Comparison of ENCODE assay signal across 15 cellular contexts in genomic region chr7:141557360-141557759, GRCh38. TPM values are rescaled to one million over a fixed set of nuclear protein-coding genes. Genes with fewer than 3 reads are reported as not detected.
DNase-seq lines count a peak whose midpoint lies in the region; ATAC-seq and TF ChIP-seq lines count a peak whose summit lies in the region.
"Had no signal": no experiment of that assay in that cellular context is flagged by ENCODE, and none has a peak within 500 bp of the region (broad histone marks: within the 10 kb centered on the region; RNA-seq: fewer than 3 reads in every experiment).

No MANE protein-coding gene starts in this region.

- peak overlapping the region; percentile 96 for H3K27ac Mint-ChIP-seq in activated CD8-positive, alpha-beta memory T cell treated with anti-CD3 and anti-CD28 coated beads, Interleukin-2, amount 10 ng/mL, durations not matched to agents 7 days and 5 days
- H3K27ac Mint-ChIP-seq in WTC11 (peak overlapping the region; percentile 17; the same call in 1 of the 2 replicates), osteocyte (ENCODE audit: unreplicated experiment) (peak overlapping the region; percentile 70)

- TF ChIP-seq CTCF in WTC11 (IDR thresholded peaks at IDR 0.05) (no peak), osteocyte (IDR thresholded peaks at IDR 0.05) (no peak), foreskin fibroblast (IDR thresholded peaks at IDR 0.05; ENCODE audit: low read depth, low read length) (no peak)

- peaks cover 9% of the 10 kb centered on the region for H3K9me3 Mint-ChIP-seq in activated CD8-positive, alpha-beta memory T cell treated with anti-CD3 and anti-CD28 coated beads, Interleukin-2, amount 10 ng/mL, durations not matched to agents 7 days and 5 days (ENCODE audit: low read depth)
- H3K9me3 Mint-ChIP-seq in WTC11 (peaks cover 22% of the 10 kb centered on the region), osteocyte (ENCODE audit: unreplicated experiment) (no peaks in the 10 kb centered on the region)

- H3K4me3 Mint-ChIP-seq in activated CD8-positive, alpha-beta memory T cell treated with anti-CD3 and anti-CD28 coated beads, Interleukin-2, amount 10 ng/mL, durations not matched to agents 7 days and 5 days: peak overlapping the region; percentile 45
- H3K4me3 Mint-ChIP-seq in WTC11: no peak overlapping the region
- H3K4me3 Mint-ChIP-seq in osteocyte (ENCODE audit: unreplicated experiment): no peak overlapping the region
- H3K4me3 Mint-ChIP-seq: brain had no signal

- CTCF ChIA-PET in activated CD8-positive, alpha-beta memory T cell treated with anti-CD3 and anti-CD28 coated beads, Interleukin-2, amount 10 ng/mL, durations not matched to agents 7 days and 5 days (lab: Charles Lee): interaction anchor here (2.0 kb wide), 1 partner anchor 181 kb away, joined by 7 read pairs; the partner anchor contains the start of gene SSBP1
- CTCF ChIA-PET in WTC11 (lab: Charles Lee): no interaction called here

- no peak overlapping the region for H3K4me3 ChIP-seq in foreskin fibroblast (ENCODE audit: low read depth in 1 of 2, low read length in 2 of 2)
- H3K4me3 ChIP-seq: dorsolateral prefrontal cortex, suprapubic skin had no signal

- no peaks in the 10 kb centered on the region for H3K27me3 Mint-ChIP-seq in activated CD8-positive, alpha-beta memory T cell treated with anti-CD3 and anti-CD28 coated beads, Interleukin-2, amount 10 ng/mL, durations not matched to agents 7 days and 5 days
- H3K27me3 Mint-ChIP-seq in WTC11 (ENCODE audit: low read depth) (no peaks in the 10 kb centered on the region), osteocyte (ENCODE audit: unreplicated experiment) (no peaks in the 10 kb centered on the region)

- peaks cover 70% of the 10 kb centered on the region for H3K36me3 Mint-ChIP-seq in activated CD8-positive, alpha-beta memory T cell treated with anti-CD3 and anti-CD28 coated beads, Interleukin-2, amount 10 ng/mL, durations not matched to agents 7 days and 5 days
- H3K36me3 Mint-ChIP-seq in WTC11: peaks cover 51% of the 10 kb centered on the region
- peaks cover 33% of the 10 kb centered on the region for H3K36me3 Mint-ChIP-seq in osteocyte (ENCODE audit: unreplicated experiment)

- DNase-seq in activated CD8-positive, alpha-beta memory T cell treated with anti-CD3 and anti-CD28 coated beads, Interleukin-2, amount 10 ng/mL, durations not matched to agents 7 days and 5 days: no peak
- DNase-seq in activated CD8-positive, alpha-beta memory T cell treated with anti-CD3 and anti-CD28 coated beads, Interleukin-2, amount 50 U/mL, for 4 hours: no peak
- DNase-seq in WTC11 (ENCODE audit: low spot score) (no peak), osteocyte (ENCODE audit: extremely low spot score, unreplicated experiment) (no peak), Ammon's horn (ENCODE audit: low spot score) (no peak), foreskin fibroblast (no peak)
- DNase-seq: activated gamma-delta T cell treated with Interleukin-2 at 50 U/mL for 16 hours, dorsolateral prefrontal cortex, NCI-H2107, NCI-H82 had no signal

- H3K4me1 Mint-ChIP-seq in activated CD8-positive, alpha-beta memory T cell treated with anti-CD3 and anti-CD28 coated beads, Interleukin-2, amount 10 ng/mL, durations not matched to agents 7 days and 5 days: peaks cover 59% of the 10 kb centered on the region
- H3K4me1 Mint-ChIP-seq in WTC11: peaks cover 10% of the 10 kb centered on the region
- H3K4me1 Mint-ChIP-seq in osteocyte (ENCODE audit: unreplicated experiment): peaks cover 22% of the 10 kb centered on the region

- POLR2A ChIA-PET in WTC11 (lab: Charles Lee): no interaction called here

- no peak for ATAC-seq in activated CD8-positive, alpha-beta memory T cell treated with anti-CD3 and anti-CD28 coated beads, Interleukin-2, amount 10 ng/mL, durations not matched to agents 7 days and 5 days
- ATAC-seq in GM21390 (IDR thresholded peaks at IDR 0.05; ENCODE audit: unreplicated experiment) (peak; percentile 19), WTC11 (no peak), GM18519 (IDR thresholded peaks at IDR 0.05; ENCODE audit: low FRiP score, unreplicated experiment) (no peak)
- ATAC-seq: left lobe of liver had no signal

TF ChIP-seq in WTC11, 78 proteins besides CTCF, POLR2A, EP300 and RAD21:
- TF ChIP-seq CREM (CRISPR knock-in tag; IDR thresholded peaks at IDR 0.05): no peak
- no peak for TF ChIP-seq SMAD3 (CRISPR knock-in tag; IDR thresholded peaks at IDR 0.05; ENCODE audit: borderline replicate concordance)
- no peak for TF ChIP-seq GRHL2 (CRISPR knock-in tag; IDR thresholded peaks at IDR 0.05; ENCODE audit: insufficient replicate concordance, severe bottlenecking)
- no peak for TF ChIP-seq JAZF1 (CRISPR knock-in tag; IDR thresholded peaks at IDR 0.05)
- TF ChIP-seq SP1 (CRISPR knock-in tag; conservative IDR thresholded peaks at IDR 0.05): no peak
- TF ChIP-seq RORB (CRISPR knock-in tag; IDR thresholded peaks at IDR 0.05): no peak

RNA-seq across cellular contexts. Expression of gene AGK, which starts 6.2 kb away (rescaled TPM):
- 10 to 100 TPM; 45.9 to 75.8 TPM for total RNA-seq in activated CD8-positive, alpha-beta memory T cell treated with anti-CD3 and anti-CD28 coated beads, Interleukin-2, amount 10 ng/mL, durations not matched to agents 7 days and 5 days
- total RNA-seq in WTC11 (2021) (32.2 to 43.0 TPM (median 37.4 TPM) in 3 replicates), osteocyte (24.8 and 27.8 TPM in 2 replicates)

Comparison
In these comparisons a context has a peak if more than half of its experiments do, and no peak if none do; other contexts are left out.
1. H3K27ac Mint-ChIP-seq: peak in every context shown above with its lines; median percentile 96 in activated CD8-positive, alpha-beta memory T cell treated with anti-CD3 and anti-CD28 coated beads, Interleukin-2, amount 10 ng/mL, durations not matched to agents 7 days and 5 days; 70 in osteocyte; 17 in WTC11.